1 cellular context compared by ENCODE assay signal in the genomic region with DNA sequence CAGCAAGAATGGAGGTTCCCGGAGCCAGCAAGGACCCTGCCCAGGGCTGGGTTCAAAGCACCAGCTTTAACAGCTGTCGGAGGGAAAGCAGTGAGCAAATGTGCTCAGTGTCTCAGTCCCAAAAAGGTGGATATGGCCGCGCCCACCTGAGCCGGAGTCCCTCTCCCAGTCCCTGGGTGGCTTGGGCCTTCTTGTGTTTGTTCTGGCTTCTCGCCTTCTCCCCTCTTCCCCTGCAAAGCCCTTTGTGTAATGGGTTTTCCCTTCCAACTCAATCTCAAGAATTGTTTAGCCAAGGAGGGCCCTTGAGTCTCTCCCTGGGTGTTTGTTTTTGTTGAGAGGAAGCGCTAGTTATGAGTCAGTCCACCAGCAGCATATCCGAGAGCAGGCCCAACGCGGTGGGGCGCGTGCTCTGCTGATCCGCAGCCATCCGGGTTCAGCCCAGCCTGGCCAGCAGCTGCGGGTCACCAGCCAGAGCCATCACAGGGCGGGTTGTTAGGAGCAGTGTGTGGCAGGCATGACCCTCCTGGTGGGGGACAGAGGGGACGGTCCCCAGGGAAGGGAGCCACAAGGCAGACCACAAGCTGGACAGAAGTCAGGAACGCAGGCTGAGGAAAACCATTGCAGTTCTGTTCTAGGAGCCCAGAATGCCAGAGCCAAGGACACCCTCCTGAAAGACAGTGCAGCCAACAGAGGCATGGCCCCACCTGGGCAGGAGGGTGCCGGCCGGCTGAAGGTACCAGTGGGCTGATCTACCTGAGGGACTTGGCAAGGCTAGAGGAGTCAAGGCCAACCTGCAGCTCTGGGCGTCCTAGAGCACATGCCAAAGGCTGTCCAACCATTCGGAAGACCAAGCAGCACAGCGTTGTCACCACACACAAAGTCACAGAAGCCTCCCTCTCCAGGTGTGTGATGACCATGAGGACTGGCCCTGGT.
TF ChIP-seq lines count a peak whose summit lies in the region.

No MANE protein-coding gene starts in this region.

TF ChIP-seq in HepG2, 621 proteins besides CTCF, POLR2A, EP300 and RAD21 (continued from another document):
- TF ChIP-seq, protein P1, sequence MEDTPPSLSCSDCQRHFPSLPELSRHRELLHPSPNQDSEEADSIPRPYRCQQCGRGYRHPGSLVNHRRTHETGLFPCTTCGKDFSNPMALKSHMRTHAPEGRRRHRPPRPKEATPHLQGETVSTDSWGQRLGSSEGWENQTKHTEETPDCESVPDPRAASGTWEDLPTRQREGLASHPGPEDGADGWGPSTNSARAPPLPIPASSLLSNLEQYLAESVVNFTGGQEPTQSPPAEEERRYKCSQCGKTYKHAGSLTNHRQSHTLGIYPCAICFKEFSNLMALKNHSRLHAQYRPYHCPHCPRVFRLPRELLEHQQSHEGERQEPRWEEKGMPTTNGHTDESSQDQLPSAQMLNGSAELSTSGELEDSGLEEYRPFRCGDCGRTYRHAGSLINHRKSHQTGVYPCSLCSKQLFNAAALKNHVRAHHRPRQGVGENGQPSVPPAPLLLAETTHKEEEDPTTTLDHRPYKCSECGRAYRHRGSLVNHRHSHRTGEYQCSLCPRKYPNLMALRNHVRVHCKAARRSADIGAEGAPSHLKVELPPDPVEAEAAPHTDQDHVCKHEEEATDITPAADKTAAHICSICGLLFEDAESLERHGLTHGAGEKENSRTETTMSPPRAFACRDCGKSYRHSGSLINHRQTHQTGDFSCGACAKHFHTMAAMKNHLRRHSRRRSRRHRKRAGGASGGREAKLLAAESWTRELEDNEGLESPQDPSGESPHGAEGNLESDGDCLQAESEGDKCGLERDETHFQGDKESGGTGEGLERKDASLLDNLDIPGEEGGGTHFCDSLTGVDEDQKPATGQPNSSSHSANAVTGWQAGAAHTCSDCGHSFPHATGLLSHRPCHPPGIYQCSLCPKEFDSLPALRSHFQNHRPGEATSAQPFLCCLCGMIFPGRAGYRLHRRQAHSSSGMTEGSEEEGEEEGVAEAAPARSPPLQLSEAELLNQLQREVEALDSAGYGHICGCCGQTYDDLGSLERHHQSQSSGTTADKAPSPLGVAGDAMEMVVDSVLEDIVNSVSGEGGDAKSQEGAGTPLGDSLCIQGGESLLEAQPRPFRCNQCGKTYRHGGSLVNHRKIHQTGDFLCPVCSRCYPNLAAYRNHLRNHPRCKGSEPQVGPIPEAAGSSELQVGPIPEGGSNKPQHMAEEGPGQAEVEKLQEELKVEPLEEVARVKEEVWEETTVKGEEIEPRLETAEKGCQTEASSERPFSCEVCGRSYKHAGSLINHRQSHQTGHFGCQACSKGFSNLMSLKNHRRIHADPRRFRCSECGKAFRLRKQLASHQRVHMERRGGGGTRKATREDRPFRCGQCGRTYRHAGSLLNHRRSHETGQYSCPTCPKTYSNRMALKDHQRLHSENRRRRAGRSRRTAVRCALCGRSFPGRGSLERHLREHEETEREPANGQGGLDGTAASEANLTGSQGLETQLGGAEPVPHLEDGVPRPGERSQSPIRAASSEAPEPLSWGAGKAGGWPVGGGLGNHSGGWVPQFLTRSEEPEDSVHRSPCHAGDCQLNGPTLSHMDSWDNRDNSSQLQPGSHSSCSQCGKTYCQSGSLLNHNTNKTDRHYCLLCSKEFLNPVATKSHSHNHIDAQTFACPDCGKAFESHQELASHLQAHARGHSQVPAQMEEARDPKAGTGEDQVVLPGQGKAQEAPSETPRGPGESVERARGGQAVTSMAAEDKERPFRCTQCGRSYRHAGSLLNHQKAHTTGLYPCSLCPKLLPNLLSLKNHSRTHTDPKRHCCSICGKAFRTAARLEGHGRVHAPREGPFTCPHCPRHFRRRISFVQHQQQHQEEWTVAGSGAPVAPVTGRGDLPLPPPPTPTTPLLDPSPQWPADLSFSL (CRISPR knock-in tag; IDR thresholded peaks at IDR 0.05), result 0 out of 2 replicates have a peak, but pooled peaks have one; percentile 23
- TF ChIP-seq, protein P2, sequence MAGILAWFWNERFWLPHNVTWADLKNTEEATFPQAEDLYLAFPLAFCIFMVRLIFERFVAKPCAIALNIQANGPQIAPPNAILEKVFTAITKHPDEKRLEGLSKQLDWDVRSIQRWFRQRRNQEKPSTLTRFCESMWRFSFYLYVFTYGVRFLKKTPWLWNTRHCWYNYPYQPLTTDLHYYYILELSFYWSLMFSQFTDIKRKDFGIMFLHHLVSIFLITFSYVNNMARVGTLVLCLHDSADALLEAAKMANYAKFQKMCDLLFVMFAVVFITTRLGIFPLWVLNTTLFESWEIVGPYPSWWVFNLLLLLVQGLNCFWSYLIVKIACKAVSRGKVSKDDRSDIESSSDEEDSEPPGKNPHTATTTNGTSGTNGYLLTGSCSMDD (CRISPR knock-in tag; IDR thresholded peaks at IDR 0.05), result no peak
- TF ChIP-seq ADNP (CRISPR knock-in tag; IDR thresholded peaks at IDR 0.05) (no peak), FOSL2 (CRISPR knock-in tag; IDR thresholded peaks at IDR 0.05) (peak; percentile 81)
- TF ChIP-seq, protein P3, sequence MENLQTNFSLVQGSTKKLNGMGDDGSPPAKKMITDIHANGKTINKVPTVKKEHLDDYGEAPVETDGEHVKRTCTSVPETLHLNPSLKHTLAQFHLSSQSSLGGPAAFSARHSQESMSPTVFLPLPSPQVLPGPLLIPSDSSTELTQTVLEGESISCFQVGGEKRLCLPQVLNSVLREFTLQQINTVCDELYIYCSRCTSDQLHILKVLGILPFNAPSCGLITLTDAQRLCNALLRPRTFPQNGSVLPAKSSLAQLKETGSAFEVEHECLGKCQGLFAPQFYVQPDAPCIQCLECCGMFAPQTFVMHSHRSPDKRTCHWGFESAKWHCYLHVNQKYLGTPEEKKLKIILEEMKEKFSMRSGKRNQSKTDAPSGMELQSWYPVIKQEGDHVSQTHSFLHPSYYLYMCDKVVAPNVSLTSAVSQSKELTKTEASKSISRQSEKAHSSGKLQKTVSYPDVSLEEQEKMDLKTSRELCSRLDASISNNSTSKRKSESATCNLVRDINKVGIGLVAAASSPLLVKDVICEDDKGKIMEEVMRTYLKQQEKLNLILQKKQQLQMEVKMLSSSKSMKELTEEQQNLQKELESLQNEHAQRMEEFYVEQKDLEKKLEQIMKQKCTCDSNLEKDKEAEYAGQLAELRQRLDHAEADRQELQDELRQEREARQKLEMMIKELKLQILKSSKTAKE (CRISPR knock-in tag; IDR thresholded peaks at IDR 0.05; ENCODE audit: borderline replicate concordance), result no peak
